ENCODE assay signal across 31 cellular contexts in the genomic region with DNA sequence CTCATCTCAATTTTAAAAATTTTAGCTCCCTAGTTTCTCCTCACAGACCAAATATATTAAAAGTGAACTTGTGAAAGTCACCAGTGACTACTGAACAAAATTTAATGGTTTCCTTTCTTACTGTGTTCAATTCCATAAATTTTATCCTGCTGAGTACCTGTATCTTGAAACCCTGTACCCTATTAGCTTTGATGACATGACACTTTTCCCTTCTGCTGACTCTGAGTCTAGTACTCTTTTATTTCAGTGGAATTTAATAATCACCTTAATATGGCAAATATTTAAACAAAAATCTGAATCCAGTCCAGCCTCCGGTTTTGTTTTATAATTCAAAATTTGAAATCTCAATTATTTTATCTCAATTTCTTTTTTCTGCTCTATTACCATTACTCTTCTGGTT.
"Had no signal": no experiment of that assay in that cellular context is flagged by ENCODE, and none has a peak within 500 bp of the region (broad histone marks: within the 10 kb centered on the region; RNA-seq: fewer than 3 reads in every experiment).

No MANE protein-coding gene starts in this region.

- H3K36me3 ChIP-seq: neural progenitor cell, ovary, spleen, suprapubic skin, tibial artery, transverse colon, upper lobe of right lung, uterus had no signal

- DNase-seq: natural killer cell; occipital lobe; ovary; posterior cingulate gyrus; psoas muscle; right cardiac atrium; spleen; stimulated activated CD4-positive, alpha-beta T cell treated with anti-CD3 and anti-CD28 coated beads, Interleukin-12 subunit alpha, Interleukin-12 subunit beta, amount 100 ng/mL, for 4 hours; stimulated activated CD4-positive, alpha-beta T cell treated with anti-CD3 and anti-CD28 coated beads, Interleukin-1b, Interleukin-23, amount 100 ng/mL, for 48 hours; stimulated activated CD4-positive, alpha-beta T cell treated with anti-CD3 and anti-CD28 coated beads, Interleukin-4, amount 100 ng/mL, for 1 hour; stimulated activated CD4-positive, alpha-beta T cell treated with anti-CD3 and anti-CD28 coated beads, Interleukin-4, amount 100 ng/mL, for 4 hours; stimulated activated CD8-positive, alpha-beta memory T cell treated with anti-CD3 and anti-CD28 coated beads, Interleukin-4, amount 100 ng/mL, for 48 hours; stimulated activated naive CD4-positive, alpha-beta T cell; stimulated activated naive CD8-positive, alpha-beta T cell treated with anti-CD3 and anti-CD28 coated beads, Interleukin-15, amount 100 ng/mL, for 72 hours; stimulated activated naive CD8-positive, alpha-beta T cell treated with anti-CD3 and anti-CD28 coated beads, Interleukin-15, Interleukin-2, amounts not matched to agents 100 U/mL and 50 U/mL, for 24 hours; substantia nigra; testis; tibial artery; transverse colon; upper lobe of right lung; uterus had no signal

- H3K9me3 ChIP-seq: ovary, psoas muscle, spleen, suprapubic skin, testis, tibial artery, transverse colon, upper lobe of right lung, uterus had no signal

- H3K4me3 Mint-ChIP-seq: natural killer cell; nephron; neural progenitor cell; stimulated activated memory B cell treated with anti-CD40 and anti-IgM and Interleukin-4, amounts not matched to agents 10 μg/mL and 1 μg/mL and 100 μg/mL, for 72 hours; stimulated activated naive CD8-positive, alpha-beta T cell treated with anti-CD3 and anti-CD28 coated beads, Interleukin-15, amount 100 ng/mL, for 72 hours; type B pancreatic cell had no signal

- H3K79me2 ChIP-seq: parathyroid adenoma had no signal

- H3K9ac ChIP-seq: neural progenitor cell, parathyroid adenoma had no signal

- H3K27me3 Mint-ChIP-seq: progenitor cell of endocrine pancreas; stimulated activated memory B cell treated with anti-CD40 and anti-IgM and Interleukin-4, amounts not matched to agents 10 μg/mL and 1 μg/mL and 100 μg/mL, for 72 hours; stimulated activated naive CD8-positive, alpha-beta T cell treated with anti-CD3 and anti-CD28 coated beads, Interleukin-15, amount 100 ng/mL, for 72 hours; type B pancreatic cell had no signal

- ATAC-seq: natural killer cell; psoas muscle; right cardiac atrium; sciatic nerve; stimulated activated memory B cell treated with anti-CD40 and anti-IgM and Interleukin-4, amounts not matched to agents 10 μg/mL and 1 μg/mL and 100 μg/mL, for 72 hours; stimulated activated naive CD8-positive, alpha-beta T cell treated with anti-CD3 and anti-CD28 coated beads, Interleukin-15, amount 100 ng/mL, for 72 hours; stimulated activated naive CD8-positive, alpha-beta T cell treated with anti-CD3 and anti-CD28 coated beads, Interleukin-15, Interleukin-2, amounts not matched to agents 100 U/mL and 50 U/mL, for 24 hours; upper lobe of right lung had no signal

- H3K4me1 Mint-ChIP-seq: natural killer cell; stimulated activated memory B cell treated with anti-CD40 and anti-IgM and Interleukin-4, amounts not matched to agents 10 μg/mL and 1 μg/mL and 100 μg/mL, for 72 hours; stimulated activated naive CD8-positive, alpha-beta T cell treated with anti-CD3 and anti-CD28 coated beads, Interleukin-15, amount 100 ng/mL, for 72 hours had no signal

- H3K4me1 ChIP-seq: parathyroid adenoma, psoas muscle, testis, upper lobe of right lung, uterus had no signal

- H3K4me3 ChIP-seq: neural progenitor cell, ovary, psoas muscle, skin epidermis, smooth muscle cell, spleen, suprapubic skin, testis, tibial artery, transverse colon, upper lobe of right lung, uterus had no signal

- H3K4me2 ChIP-seq: neural progenitor cell, smooth muscle cell had no signal

- H3K9me3 Mint-ChIP-seq: natural killer cell; nephron; stimulated activated memory B cell treated with anti-CD40 and anti-IgM and Interleukin-4, amounts not matched to agents 10 μg/mL and 1 μg/mL and 100 μg/mL, for 72 hours; stimulated activated naive CD8-positive, alpha-beta T cell treated with anti-CD3 and anti-CD28 coated beads, Interleukin-15, amount 100 ng/mL, for 72 hours; type B pancreatic cell had no signal

- H2AFZ ChIP-seq: neural progenitor cell, parathyroid adenoma had no signal

- H3K27ac Mint-ChIP-seq: natural killer cell; neural progenitor cell; stimulated activated memory B cell treated with anti-CD40 and anti-IgM and Interleukin-4, amounts not matched to agents 10 μg/mL and 1 μg/mL and 100 μg/mL, for 72 hours; stimulated activated naive CD8-positive, alpha-beta T cell treated with anti-CD3 and anti-CD28 coated beads, Interleukin-15, amount 100 ng/mL, for 72 hours; type B pancreatic cell had no signal

- H3K27ac ChIP-seq: neural progenitor cell, ovary, parathyroid adenoma, psoas muscle, spleen, suprapubic skin, testis, tibial artery, transverse colon, upper lobe of right lung, uterus had no signal

- H3K27me3 ChIP-seq: neural progenitor cell, ovary, spleen, suprapubic skin, testis, tibial artery, transverse colon, upper lobe of right lung, uterus had no signal

- H3K36me3 Mint-ChIP-seq: natural killer cell, type B pancreatic cell had no signal
